In the genomic region with DNA sequence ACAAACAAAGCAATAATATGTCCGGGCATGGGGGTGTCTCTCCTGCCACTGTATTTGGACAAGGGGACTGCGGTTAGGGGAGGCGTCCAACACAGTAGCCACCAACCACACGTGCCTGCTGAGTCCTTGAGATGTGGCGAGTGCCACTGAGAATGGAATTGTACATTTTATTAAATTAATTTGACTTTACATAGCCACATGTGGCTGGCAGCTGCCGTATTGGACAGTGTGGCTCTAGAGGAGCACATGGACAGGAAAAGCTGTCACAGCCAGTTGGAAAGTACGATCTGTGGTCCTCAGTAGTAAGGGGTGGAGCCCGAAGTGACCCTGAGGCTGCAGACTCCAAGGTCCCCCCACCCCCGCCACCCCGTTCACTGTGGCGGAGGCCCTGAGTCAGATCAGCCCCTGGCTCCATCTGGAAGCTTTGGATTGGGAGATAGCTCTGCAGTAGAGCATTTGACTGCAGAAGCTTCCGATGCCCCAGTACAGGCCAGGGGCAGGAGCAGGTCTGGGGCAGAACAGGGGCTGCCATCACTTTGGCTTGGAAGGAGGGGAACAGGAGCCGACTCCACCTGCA, we compare ENCODE assay signal across 18 cellular contexts. TPM values are rescaled to one million over a fixed set of nuclear protein-coding genes. Genes with fewer than 3 reads are reported as not detected.
DNase-seq lines count a peak whose midpoint lies in the region; ATAC-seq and TF ChIP-seq lines count a peak whose summit lies in the region.
"Had no signal": no experiment of that assay in that cellular context is flagged by ENCODE, and none has a peak within 500 bp of the region (broad histone marks: within the 10 kb centered on the region; RNA-seq: fewer than 3 reads in every experiment).

No MANE protein-coding gene starts in this region.

- no peaks in the 10 kb centered on the region for H3K36me3 Mint-ChIP-seq in activated naive CD8-positive, alpha-beta T cell treated with anti-CD3 and anti-CD28 coated beads for 36 hours
- no peaks in the 10 kb centered on the region for H3K36me3 Mint-ChIP-seq in activated CD8-positive, alpha-beta T cell treated with anti-CD3 and anti-CD28 coated beads for 36 hours (ENCODE audit: low read depth)
- H3K36me3 Mint-ChIP-seq: CD4-positive, alpha-beta memory T cell had no signal

- TF ChIP-seq CTCF in suprapubic skin (IDR thresholded peaks at IDR 0.05) = no peak
- TF ChIP-seq CTCF in activated CD8-positive, alpha-beta T cell treated with anti-CD3 and anti-CD28 coated beads for 36 hours (IDR thresholded peaks at IDR 0.05) = no peak

- H3K27ac ChIP-seq in suprapubic skin = no peak overlapping the region
- H3K27ac ChIP-seq: BLaER1 had no signal

- ATAC-seq in Right ventricle myocardium superior (ENCODE audit: poor library complexity) = no peak
- ATAC-seq in SK-N-SH treated with all-trans-retinoic acid at 6 μM for 48 hours = peak; percentile 24; the same call in 1 of the 3 replicates
- no peak for ATAC-seq in stimulated activated naive CD8-positive, alpha-beta T cell treated with anti-CD3 and anti-CD28 coated beads, Interleukin-15, Interleukin-2, amounts not matched to agents 100 U/mL and 50 U/mL, for 24 hours
- no peak for ATAC-seq in activated CD8-positive, alpha-beta T cell treated with anti-CD3 and anti-CD28 coated beads for 36 hours

- no peak for TF ChIP-seq POLR2A in suprapubic skin (IDR thresholded peaks at IDR 0.05)

- peaks cover 11% of the 10 kb centered on the region for H3K4me1 Mint-ChIP-seq in activated naive CD8-positive, alpha-beta T cell treated with anti-CD3 and anti-CD28 coated beads for 36 hours
- peaks cover 8% of the 10 kb centered on the region for H3K4me1 Mint-ChIP-seq in activated CD8-positive, alpha-beta T cell treated with anti-CD3 and anti-CD28 coated beads for 36 hours (ENCODE audit: low read depth)

- H3K9me3 Mint-ChIP-seq in activated naive CD8-positive, alpha-beta T cell treated with anti-CD3 and anti-CD28 coated beads for 36 hours = no peaks in the 10 kb centered on the region
- H3K9me3 Mint-ChIP-seq in activated CD8-positive, alpha-beta T cell treated with anti-CD3 and anti-CD28 coated beads for 36 hours = no peaks in the 10 kb centered on the region

- peaks cover 6% of the 10 kb centered on the region for H3K4me1 ChIP-seq in suprapubic skin
- H3K4me1 ChIP-seq: HAP-1 had no signal

- TF ChIP-seq EP300 in suprapubic skin (IDR thresholded peaks at IDR 0.05) = no peak

- POLR2A ChIA-PET in activated CD8-positive, alpha-beta T cell treated with anti-CD3 and anti-CD28 coated beads for 36 hours (lab: Charles Lee) = no interaction called here

- H3K36me3 ChIP-seq in suprapubic skin = no peaks in the 10 kb centered on the region
- H3K36me3 ChIP-seq: BLaER1, HAP-1 had no signal

- no peak overlapping the region for H3K27ac Mint-ChIP-seq in activated naive CD8-positive, alpha-beta T cell treated with anti-CD3 and anti-CD28 coated beads for 36 hours
- no peak overlapping the region for H3K27ac Mint-ChIP-seq in activated CD8-positive, alpha-beta T cell treated with anti-CD3 and anti-CD28 coated beads for 36 hours

- no peak overlapping the region for H3K4me3 ChIP-seq in suprapubic skin
- H3K4me3 ChIP-seq: BLaER1, HAP-1 had no signal

- no peaks in the 10 kb centered on the region for H3K9me3 ChIP-seq in suprapubic skin
- H3K9me3 ChIP-seq: BLaER1, HAP-1 had no signal

- peaks cover 19% of the 10 kb centered on the region for H3K27me3 ChIP-seq in suprapubic skin
- H3K27me3 ChIP-seq: BLaER1 had no signal

- intact Hi-C loops in Right ventricle myocardium superior (cut with DNase I) = no loop called here
- intact Hi-C loops in cardiac septum (cut with DNase I) = no loop called here
- intact Hi-C loops in activated CD8-positive, alpha-beta T cell treated with anti-CD3 and anti-CD28 coated beads for 36 hours (cut with micrococcal nuclease) = no loop called here

- peak; percentile 26 for DNase-seq in Right ventricle myocardium superior
- no peak for DNase-seq in cardiac septum (ENCODE audit: low spot score)
- DNase-seq in islet precursor cell = peak; percentile 51
- DNase-seq in suprapubic skin (ENCODE audit: low spot score in 2 of 2) = peak; percentile 27 to 43
- no peak for DNase-seq in activated naive CD8-positive, alpha-beta T cell treated with anti-CD3 and anti-CD28 coated beads for 36 hours
- no peak for DNase-seq in stimulated activated naive CD8-positive, alpha-beta T cell treated with anti-CD3 and anti-CD28 coated beads, Interleukin-15, Interleukin-2, amounts not matched to agents 100 U/mL and 50 U/mL, for 24 hours
- DNase-seq in activated CD8-positive, alpha-beta T cell treated with anti-CD3 and anti-CD28 coated beads for 36 hours = no peak
- DNase-seq: CD4-positive, alpha-beta memory T cell; DMS153; GF-D8; KBM-7; NCI-H1694 treated with DMSO at 0.1 percent for 48 hours; NCI-H510A; NCI-H748 treated with DMSO at 0.1 percent for 48 hours; SHP77 treated with DMSO at 0.1 percent for 48 hours had no signal

- CTCF ChIA-PET in activated CD8-positive, alpha-beta T cell treated with anti-CD3 and anti-CD28 coated beads for 36 hours (lab: Charles Lee) = interaction anchor here (1.2 kb wide), 1 partner anchor 33 kb away, joined by 4 read pairs; no protein-coding TSS in a partner anchor

- no peaks in the 10 kb centered on the region for H3K27me3 Mint-ChIP-seq in activated naive CD8-positive, alpha-beta T cell treated with anti-CD3 and anti-CD28 coated beads for 36 hours
- no peaks in the 10 kb centered on the region for H3K27me3 Mint-ChIP-seq in activated CD8-positive, alpha-beta T cell treated with anti-CD3 and anti-CD28 coated beads for 36 hours

- H3K4me3 Mint-ChIP-seq in activated naive CD8-positive, alpha-beta T cell treated with anti-CD3 and anti-CD28 coated beads for 36 hours = no peak overlapping the region
- H3K4me3 Mint-ChIP-seq in activated CD8-positive, alpha-beta T cell treated with anti-CD3 and anti-CD28 coated beads for 36 hours = no peak overlapping the region
- H3K4me3 Mint-ChIP-seq: CD4-positive, alpha-beta memory T cell had no signal

- 72% methylated on average over 13 of the region's 13 CpGs for WGBS in suprapubic skin

TF ChIP-seq in SK-N-SH treated with all-trans-retinoic acid at 6 μM for 48 hours, 23 proteins besides CTCF, POLR2A, EP300 and RAD21:
- TF ChIP-seq, protein P1, sequence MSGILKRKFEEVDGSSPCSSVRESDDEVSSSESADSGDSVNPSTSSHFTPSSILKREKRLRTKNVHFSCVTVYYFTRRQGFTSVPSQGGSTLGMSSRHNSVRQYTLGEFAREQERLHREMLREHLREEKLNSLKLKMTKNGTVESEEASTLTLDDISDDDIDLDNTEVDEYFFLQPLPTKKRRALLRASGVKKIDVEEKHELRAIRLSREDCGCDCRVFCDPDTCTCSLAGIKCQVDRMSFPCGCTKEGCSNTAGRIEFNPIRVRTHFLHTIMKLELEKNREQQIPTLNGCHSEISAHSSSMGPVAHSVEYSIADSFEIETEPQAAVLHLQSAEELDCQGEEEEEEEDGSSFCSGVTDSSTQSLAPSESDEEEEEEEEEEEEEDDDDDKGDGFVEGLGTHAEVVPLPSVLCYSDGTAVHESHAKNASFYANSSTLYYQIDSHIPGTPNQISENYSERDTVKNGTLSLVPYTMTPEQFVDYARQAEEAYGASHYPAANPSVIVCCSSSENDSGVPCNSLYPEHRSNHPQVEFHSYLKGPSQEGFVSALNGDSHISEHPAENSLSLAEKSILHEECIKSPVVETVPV (CRISPR knock-in tag; IDR thresholded peaks at IDR 0.05) = no peak
- peak; percentile 34; the same call in 1 of the 2 replicates for TF ChIP-seq TCF4 (CRISPR knock-in tag; IDR thresholded peaks at IDR 0.05; ENCODE audit: borderline replicate concordance)
- TF ChIP-seq ZNF70 (CRISPR knock-in tag; IDR thresholded peaks at IDR 0.05) = no peak
- no peak for TF ChIP-seq ZNF8 (CRISPR knock-in tag; IDR thresholded peaks at IDR 0.05)
- no peak for TF ChIP-seq ESRRG (CRISPR knock-in tag; IDR thresholded peaks at IDR 0.05)

RNA-seq across cellular contexts. Expression of gene BEGAIN, which starts 25.8 kb away (rescaled TPM):
- total RNA-seq in Right ventricle myocardium superior (0.46 TPM), cardiac septum (1.2 TPM), suprapubic skin (1 to 10 TPM in 2 of 4 donors, under 1 TPM in 2; 0.68 to 2.8 (median 1.1) TPM)
- 1 to 10 TPM; 5.9 to 6.6 TPM for total RNA-seq in activated naive CD8-positive, alpha-beta T cell treated with anti-CD3 and anti-CD28 coated beads for 36 hours
- total RNA-seq in activated CD8-positive, alpha-beta T cell treated with anti-CD3 and anti-CD28 coated beads for 36 hours = 1 to 10 TPM; 5.5 to 6.0 TPM

Comparison
In these comparisons a context has a peak if more than half of its experiments do, and no peak if none do; other contexts are left out.
1. DNase-seq: peak in Right ventricle myocardium superior (single experiment), islet precursor cell (single experiment) and suprapubic skin (2 of 2); none in cardiac septum (single experiment), activated naive CD8-positive, alpha-beta T cell treated with anti-CD3 and anti-CD28 coated beads for 36 hours (single experiment), stimulated activated naive CD8-positive, alpha-beta T cell treated with anti-CD3 and anti-CD28 coated beads, Interleukin-15, Interleukin-2, amounts not matched to agents 100 U/mL and 50 U/mL, for 24 hours (single experiment) and activated CD8-positive, alpha-beta T cell treated with anti-CD3 and anti-CD28 coated beads for 36 hours (single experiment).